10 cellular contexts compared by ENCODE assay signal in genomic region chr2:172229125-172229524, GRCh38.
"Had no signal": no experiment of that assay in that cellular context is flagged by ENCODE, and none has a peak within 500 bp of the region (broad histone marks: within the 10 kb centered on the region; RNA-seq: fewer than 3 reads in every experiment).

No MANE protein-coding gene starts in this region.

- H3K4me3 ChIP-seq: neural progenitor cell, ovary, tibial artery had no signal

- H3K27ac Mint-ChIP-seq: activated B cell treated with CpG ODN at 0.5 μM for 24 hours; activated CD4-positive, alpha-beta T cell treated with anti-CD3 and anti-CD28 coated beads, Interleukin-2, amount 10 ng/mL, durations not matched to agents 7 days and 5 days; activated naive CD8-positive, alpha-beta T cell treated with anti-CD3 and anti-CD28 coated beads for 36 hours; neural progenitor cell; stimulated activated memory B cell treated with anti-CD40 and anti-IgM and Interleukin-4, amounts not matched to agents 10 μg/mL and 1 μg/mL and 100 μg/mL, for 72 hours had no signal

- H3K36me3 ChIP-seq: neural progenitor cell, ovary, tibial artery had no signal

- H3K9me3 Mint-ChIP-seq: activated B cell treated with CpG ODN at 0.5 μM for 24 hours; activated CD4-positive, alpha-beta T cell treated with anti-CD3 and anti-CD28 coated beads, Interleukin-2, amount 10 ng/mL, durations not matched to agents 7 days and 5 days; activated naive CD8-positive, alpha-beta T cell treated with anti-CD3 and anti-CD28 coated beads for 36 hours; neural progenitor cell; stimulated activated memory B cell treated with anti-CD40 and anti-IgM and Interleukin-4, amounts not matched to agents 10 μg/mL and 1 μg/mL and 100 μg/mL, for 72 hours had no signal

- H3K27ac ChIP-seq: neural progenitor cell, tibial artery had no signal

- H3K9me3 ChIP-seq: ovary, tibial artery had no signal

- DNase-seq: activated B cell treated with CpG ODN at 0.5 μM for 24 hours; activated CD4-positive, alpha-beta T cell treated with anti-CD3 and anti-CD28 coated beads, Interleukin-2, amount 10 ng/mL, durations not matched to agents 7 days and 5 days; activated CD8-positive, alpha-beta memory T cell treated with anti-CD3 and anti-CD28 coated beads for 24 hours; activated naive CD8-positive, alpha-beta T cell treated with anti-CD3 and anti-CD28 coated beads for 36 hours; dermis blood vessel endothelial cell; erythroblast; ovary; tibial artery had no signal

- H3K4me3 Mint-ChIP-seq: activated B cell treated with CpG ODN at 0.5 μM for 24 hours; activated CD4-positive, alpha-beta T cell treated with anti-CD3 and anti-CD28 coated beads, Interleukin-2, amount 10 ng/mL, durations not matched to agents 7 days and 5 days; activated naive CD8-positive, alpha-beta T cell treated with anti-CD3 and anti-CD28 coated beads for 36 hours; neural progenitor cell; stimulated activated memory B cell treated with anti-CD40 and anti-IgM and Interleukin-4, amounts not matched to agents 10 μg/mL and 1 μg/mL and 100 μg/mL, for 72 hours had no signal

- H3K27me3 ChIP-seq: ovary, tibial artery had no signal

- ATAC-seq: stimulated activated memory B cell treated with anti-CD40 and anti-IgM and Interleukin-4, amounts not matched to agents 10 μg/mL and 1 μg/mL and 100 μg/mL, for 72 hours had no signal

- H3K36me3 Mint-ChIP-seq: activated naive CD8-positive, alpha-beta T cell treated with anti-CD3 and anti-CD28 coated beads for 36 hours; neural progenitor cell; stimulated activated memory B cell treated with anti-CD40 and anti-IgM and Interleukin-4, amounts not matched to agents 10 μg/mL and 1 μg/mL and 100 μg/mL, for 72 hours had no signal
